In the genomic region with DNA sequence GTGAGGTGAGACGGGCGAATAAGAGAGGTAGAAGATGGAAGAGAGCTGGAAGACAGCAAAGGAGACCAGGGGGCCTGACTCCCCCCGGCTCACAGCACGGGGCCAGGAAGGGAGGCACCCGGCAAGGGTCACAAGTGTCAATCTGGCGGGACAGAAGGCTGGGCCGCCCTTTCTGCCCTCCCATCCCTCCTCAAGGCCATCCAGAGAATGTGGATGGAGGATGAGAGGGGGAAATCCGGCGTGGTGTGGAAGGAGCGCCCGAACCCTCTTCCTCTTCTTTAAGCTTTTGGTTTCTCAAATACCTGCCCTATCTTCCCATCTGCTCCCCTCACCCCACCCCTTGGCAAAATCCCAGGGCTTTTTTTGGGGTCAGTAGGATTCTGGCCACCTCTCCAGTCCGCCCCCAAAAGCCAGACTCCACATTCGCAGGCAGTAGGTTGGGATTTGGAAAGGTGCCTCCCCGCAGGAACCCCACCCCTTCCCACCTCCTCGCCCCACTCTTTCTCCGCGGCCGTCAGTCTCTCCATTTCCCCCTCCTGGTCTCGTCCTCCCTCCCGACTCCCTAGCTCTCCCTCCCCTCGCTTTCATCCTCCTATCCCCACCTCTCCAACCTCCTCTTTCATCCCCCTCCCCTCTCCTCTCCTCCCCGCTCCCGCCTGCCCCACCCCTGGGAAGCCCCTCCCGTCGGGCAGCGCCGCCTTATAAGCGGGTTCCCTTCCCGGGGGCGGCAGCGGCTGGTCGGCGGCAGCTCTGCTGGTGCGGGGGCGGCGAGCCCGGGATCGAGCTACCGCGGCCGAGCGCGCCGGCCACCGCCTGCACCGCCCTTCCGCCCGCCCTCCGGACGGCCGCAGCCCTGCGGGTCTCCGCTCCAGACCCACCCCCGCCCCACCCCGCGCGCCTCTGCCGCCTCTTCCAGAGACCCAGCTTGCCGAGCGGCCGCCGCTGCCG, we compare ENCODE assay signal across 1 cellular context.
TF ChIP-seq lines count a peak whose summit lies in the region.

Gene PTMS, plus strand, starts transcription at position 730 of the 948 bp plus-strand sequence. CDS start 343 bp downstream, outside the sequence.

TF ChIP-seq in K562, 482 proteins besides CTCF, POLR2A, EP300 and RAD21 (continued from another document and continues in another):
- TF ChIP-seq, protein P1, sequence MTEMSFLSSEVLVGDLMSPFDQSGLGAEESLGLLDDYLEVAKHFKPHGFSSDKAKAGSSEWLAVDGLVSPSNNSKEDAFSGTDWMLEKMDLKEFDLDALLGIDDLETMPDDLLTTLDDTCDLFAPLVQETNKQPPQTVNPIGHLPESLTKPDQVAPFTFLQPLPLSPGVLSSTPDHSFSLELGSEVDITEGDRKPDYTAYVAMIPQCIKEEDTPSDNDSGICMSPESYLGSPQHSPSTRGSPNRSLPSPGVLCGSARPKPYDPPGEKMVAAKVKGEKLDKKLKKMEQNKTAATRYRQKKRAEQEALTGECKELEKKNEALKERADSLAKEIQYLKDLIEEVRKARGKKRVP (CRISPR knock-in tag; IDR thresholded peaks at IDR 0.05) = no peak
- TF ChIP-seq ZFP30 (CRISPR knock-in tag; IDR thresholded peaks at IDR 0.05; ENCODE audit: borderline replicate concordance) = no peak
- no peak for TF ChIP-seq SRSF9 (IDR thresholded peaks at IDR 0.05; ENCODE audit: borderline replicate concordance, low read depth, low read length)
- peak in 1 of 2 experiments; percentile 4; a peak in 2 of 4 replicates for TF ChIP-seq RCOR1 (IDR thresholded peaks at IDR 0.05; ENCODE audit: borderline replicate concordance in 1 of 2, low read depth in 2 of 2, low read length in 2 of 2)
- TF ChIP-seq TEAD4 (IDR thresholded peaks at IDR 0.05; ENCODE audit: low read length) = no peak
- no peak for TF ChIP-seq TEAD4 (CRISPR knock-in tag; IDR thresholded peaks at IDR 0.05; ENCODE audit: borderline replicate concordance)
- TF ChIP-seq BDP1 (IDR thresholded peaks at IDR 0.05; ENCODE audit: insufficient read depth, insufficient read length) = no peak
- no peak for TF ChIP-seq U2AF1 (optimal IDR thresholded peaks at IDR 0.05; ENCODE audit: low read depth, low read length)
- TF ChIP-seq FOXP4 (CRISPR knock-in tag; IDR thresholded peaks at IDR 0.05; ENCODE audit: borderline replicate concordance) = no peak
- TF ChIP-seq GTF2E2 (tag; IDR thresholded peaks at IDR 0.05) = no peak
- TF ChIP-seq ZNF395 (CRISPR knock-in tag; IDR thresholded peaks at IDR 0.05) = no peak
- TF ChIP-seq HMGN3 (IDR thresholded peaks at IDR 0.05; ENCODE audit: borderline replicate concordance, extremely low read depth, insufficient read length, low read depth, low read length) = peak; percentile 44
- TF ChIP-seq FOXA1 (IDR thresholded peaks at IDR 0.05; ENCODE audit: borderline replicate concordance) = no peak
- no peak for TF ChIP-seq ZNF561 (CRISPR knock-in tag; conservative IDR thresholded peaks at IDR 0.05)
- no peak for TF ChIP-seq POLR3G (IDR thresholded peaks at IDR 0.05; ENCODE audit: extremely low read depth, insufficient read length, insufficient replicate concordance)
- TF ChIP-seq CBFA2T3 (IDR thresholded peaks at IDR 0.05) = no peak
- TF ChIP-seq CHD4 (IDR thresholded peaks at IDR 0.05; ENCODE audit: insufficient read depth, insufficient replicate concordance, low read depth, low read length, poor library complexity, severe bottlenecking) = no peak
- TF ChIP-seq, protein P2, sequence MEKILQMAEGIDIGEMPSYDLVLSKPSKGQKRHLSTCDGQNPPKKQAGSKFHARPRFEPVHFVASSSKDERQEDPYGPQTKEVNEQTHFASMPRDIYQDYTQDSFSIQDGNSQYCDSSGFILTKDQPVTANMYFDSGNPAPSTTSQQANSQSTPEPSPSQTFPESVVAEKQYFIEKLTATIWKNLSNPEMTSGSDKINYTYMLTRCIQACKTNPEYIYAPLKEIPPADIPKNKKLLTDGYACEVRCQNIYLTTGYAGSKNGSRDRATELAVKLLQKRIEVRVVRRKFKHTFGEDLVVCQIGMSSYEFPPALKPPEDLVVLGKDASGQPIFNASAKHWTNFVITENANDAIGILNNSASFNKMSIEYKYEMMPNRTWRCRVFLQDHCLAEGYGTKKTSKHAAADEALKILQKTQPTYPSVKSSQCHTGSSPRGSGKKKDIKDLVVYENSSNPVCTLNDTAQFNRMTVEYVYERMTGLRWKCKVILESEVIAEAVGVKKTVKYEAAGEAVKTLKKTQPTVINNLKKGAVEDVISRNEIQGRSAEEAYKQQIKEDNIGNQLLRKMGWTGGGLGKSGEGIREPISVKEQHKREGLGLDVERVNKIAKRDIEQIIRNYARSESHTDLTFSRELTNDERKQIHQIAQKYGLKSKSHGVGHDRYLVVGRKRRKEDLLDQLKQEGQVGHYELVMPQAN (IDR thresholded peaks at IDR 0.05; ENCODE audit: borderline replicate concordance) = no peak
- TF ChIP-seq POU5F1 (IDR thresholded peaks at IDR 0.05; ENCODE audit: borderline replicate concordance, low read depth, low read length, partially characterized antibody) = no peak
- TF ChIP-seq ZNF780A (CRISPR knock-in tag; IDR thresholded peaks at IDR 0.05) = no peak
- no peak for TF ChIP-seq ZFP91 (CRISPR knock-in tag; IDR thresholded peaks at IDR 0.05)
- no peak for TF ChIP-seq ILF3 (IDR thresholded peaks at IDR 0.05; ENCODE audit: borderline replicate concordance)
- TF ChIP-seq, protein P3, sequence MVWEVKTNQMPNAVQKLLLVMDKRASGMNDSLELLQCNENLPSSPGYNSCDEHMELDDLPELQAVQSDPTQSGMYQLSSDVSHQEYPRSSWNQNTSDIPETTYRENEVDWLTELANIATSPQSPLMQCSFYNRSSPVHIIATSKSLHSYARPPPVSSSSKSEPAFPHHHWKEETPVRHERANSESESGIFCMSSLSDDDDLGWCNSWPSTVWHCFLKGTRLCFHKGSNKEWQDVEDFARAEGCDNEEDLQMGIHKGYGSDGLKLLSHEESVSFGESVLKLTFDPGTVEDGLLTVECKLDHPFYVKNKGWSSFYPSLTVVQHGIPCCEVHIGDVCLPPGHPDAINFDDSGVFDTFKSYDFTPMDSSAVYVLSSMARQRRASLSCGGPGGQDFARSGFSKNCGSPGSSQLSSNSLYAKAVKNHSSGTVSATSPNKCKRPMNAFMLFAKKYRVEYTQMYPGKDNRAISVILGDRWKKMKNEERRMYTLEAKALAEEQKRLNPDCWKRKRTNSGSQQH (CRISPR knock-in tag; IDR thresholded peaks at IDR 0.05) = no peak
- TF ChIP-seq ETV5 (CRISPR knock-in tag; IDR thresholded peaks at IDR 0.05; ENCODE audit: low read depth) = no peak
- no peak for TF ChIP-seq C11orf30 (IDR thresholded peaks at IDR 0.05; ENCODE audit: low read depth)
- TF ChIP-seq CC2D1A (IDR thresholded peaks at IDR 0.05) = no peak
- TF ChIP-seq BCL6 (CRISPR knock-in tag; IDR thresholded peaks at IDR 0.05) = no peak
- no peak for TF ChIP-seq FOXK2 (conservative IDR thresholded peaks at IDR 0.05 in 1 of 2, IDR thresholded peaks at IDR 0.05 in 1 of 2; ENCODE audit: low read depth in 2 of 2)
- TF ChIP-seq DDX20 (tag; IDR thresholded peaks at IDR 0.05; ENCODE audit: low read depth) = no peak
- TF ChIP-seq, protein P4, sequence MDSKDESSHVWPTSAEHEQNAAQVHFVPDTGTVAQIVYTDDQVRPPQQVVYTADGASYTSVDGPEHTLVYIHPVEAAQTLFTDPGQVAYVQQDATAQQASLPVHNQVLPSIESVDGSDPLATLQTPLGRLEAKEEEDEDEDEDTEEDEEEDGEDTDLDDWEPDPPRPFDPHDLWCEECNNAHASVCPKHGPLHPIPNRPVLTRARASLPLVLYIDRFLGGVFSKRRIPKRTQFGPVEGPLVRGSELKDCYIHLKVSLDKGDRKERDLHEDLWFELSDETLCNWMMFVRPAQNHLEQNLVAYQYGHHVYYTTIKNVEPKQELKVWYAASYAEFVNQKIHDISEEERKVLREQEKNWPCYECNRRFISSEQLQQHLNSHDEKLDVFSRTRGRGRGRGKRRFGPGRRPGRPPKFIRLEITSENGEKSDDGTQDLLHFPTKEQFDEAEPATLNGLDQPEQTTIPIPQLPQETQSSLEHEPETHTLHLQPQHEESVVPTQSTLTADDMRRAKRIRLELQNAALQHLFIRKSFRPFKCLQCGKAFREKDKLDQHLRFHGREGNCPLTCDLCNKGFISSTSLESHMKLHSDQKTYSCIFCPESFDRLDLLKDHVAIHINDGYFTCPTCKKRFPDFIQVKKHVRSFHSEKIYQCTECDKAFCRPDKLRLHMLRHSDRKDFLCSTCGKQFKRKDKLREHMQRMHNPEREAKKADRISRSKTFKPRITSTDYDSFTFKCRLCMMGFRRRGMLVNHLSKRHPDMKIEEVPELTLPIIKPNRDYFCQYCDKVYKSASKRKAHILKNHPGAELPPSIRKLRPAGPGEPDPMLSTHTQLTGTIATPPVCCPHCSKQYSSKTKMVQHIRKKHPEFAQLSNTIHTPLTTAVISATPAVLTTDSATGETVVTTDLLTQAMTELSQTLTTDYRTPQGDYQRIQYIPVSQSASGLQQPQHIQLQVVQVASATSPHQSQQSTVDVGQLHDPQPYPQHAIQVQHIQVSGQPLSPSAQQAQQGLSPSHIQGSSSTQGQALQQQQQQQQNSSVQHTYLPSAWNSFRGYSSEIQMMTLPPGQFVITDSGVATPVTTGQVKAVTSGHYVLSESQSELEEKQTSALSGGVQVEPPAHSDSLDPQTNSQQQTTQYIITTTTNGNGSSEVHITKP (IDR thresholded peaks at IDR 0.05; ENCODE audit: partially characterized antibody) = peak; percentile 66
- TF ChIP-seq ZNF263 (CRISPR knock-in tag; IDR thresholded peaks at IDR 0.05; ENCODE audit: borderline replicate concordance) = peak; percentile 53; the same call in 1 of the 2 replicates
- no peak for TF ChIP-seq ZNF217 (CRISPR knock-in tag; IDR thresholded peaks at IDR 0.05)
- no peak for TF ChIP-seq SNIP1 (IDR thresholded peaks at IDR 0.05; ENCODE audit: low read depth)
- no peak for TF ChIP-seq COPS2 (conservative IDR thresholded peaks at IDR 0.05)
- no peak for TF ChIP-seq ZNF785 (CRISPR knock-in tag; IDR thresholded peaks at IDR 0.05)
- peak; percentile 85 for TF ChIP-seq TBP (optimal IDR thresholded peaks at IDR 0.05; ENCODE audit: low read depth, low read length)
- TF ChIP-seq POLR2H (tag; IDR thresholded peaks at IDR 0.05; ENCODE audit: low read depth) = peak; percentile 64; the same call in 1 of the 2 replicates
- TF ChIP-seq SMARCE1 (IDR thresholded peaks at IDR 0.05) = 0 out of 2 replicates have a peak, but pooled peaks have one; percentile 1
- TF ChIP-seq STAT6 (CRISPR knock-in tag; IDR thresholded peaks at IDR 0.05) = no peak
- no peak for TF ChIP-seq PPARD (CRISPR knock-in tag; IDR thresholded peaks at IDR 0.05)
- no peak for TF ChIP-seq HDAC8 (tag; IDR thresholded peaks at IDR 0.05)
- no peak for TF ChIP-seq HCFC1 (IDR thresholded peaks at IDR 0.05; ENCODE audit: low read depth, low read length)
- TF ChIP-seq ARNT (IDR thresholded peaks at IDR 0.05) = no peak
- no peak for TF ChIP-seq ZSCAN29 (IDR thresholded peaks at IDR 0.05)
- no peak for TF ChIP-seq HMG20B (CRISPR knock-in tag; IDR thresholded peaks at IDR 0.05)
- no peak for TF ChIP-seq RBM39 (optimal IDR thresholded peaks at IDR 0.05; ENCODE audit: low read depth, low read length)
- TF ChIP-seq NFXL1 (CRISPR knock-in tag; IDR thresholded peaks at IDR 0.05) = no peak
- no peak for TF ChIP-seq ZNF589 (CRISPR knock-in tag; IDR thresholded peaks at IDR 0.05; ENCODE audit: low read depth)
- TF ChIP-seq ZNF12 (CRISPR knock-in tag; IDR thresholded peaks at IDR 0.05) = no peak
